In genomic region chr11:40397141-40397540, GRCh38 we compare ENCODE assay signal across 9 cellular contexts.
"Had no signal": no experiment of that assay in that cellular context is flagged by ENCODE, and none has a peak within 500 bp of the region (broad histone marks: within the 10 kb centered on the region; RNA-seq: fewer than 3 reads in every experiment).

No MANE protein-coding gene starts in this region.

- H3K4me3 ChIP-seq: GM23338, HAP-1, K562 had no signal

- ATAC-seq: GM23338, HCT116, K562 had no signal

- H3K36me3 ChIP-seq: HAP-1 had no signal

- FAIRE-seq: H1, HTR-8/SVneo, K562 had no signal

- H3K4me1 ChIP-seq: HAP-1 had no signal

- H3K9me3 Mint-ChIP-seq: GM23338, HFFc6 had no signal

- H3K27ac Mint-ChIP-seq: GM23338, HFFc6 had no signal

- H2AFZ ChIP-seq: GM23338 had no signal

- H3K4me3 Mint-ChIP-seq: GM23338, HFFc6 had no signal

- H3K9me3 ChIP-seq: HAP-1 had no signal

- H3K4me1 Mint-ChIP-seq: GM23338 had no signal

- H3K4me2 ChIP-seq: GM23338 had no signal

- DNase-seq: H7, HFFc6, IMR-90 had no signal
